Comparison of ENCODE assay signal across 1 cellular context in genomic region chr1:235067396-235068154, GRCh38.
TF ChIP-seq lines count a peak whose summit lies in the region.

No MANE protein-coding gene starts in this region.

TF ChIP-seq in HepG2, 621 proteins besides CTCF, POLR2A, EP300 and RAD21 (continued from another document and continues in another):
- TF ChIP-seq KIAA2018 (CRISPR knock-in tag; IDR thresholded peaks at IDR 0.05; ENCODE audit: borderline replicate concordance), result no peak
- TF ChIP-seq PTBP1 (IDR thresholded peaks at IDR 0.05; ENCODE audit: low read depth, low read length, poor library complexity, severe bottlenecking), result no peak
- 0 out of 2 replicates have a peak, but pooled peaks have one; percentile 10 for TF ChIP-seq HBP1 (CRISPR knock-in tag; IDR thresholded peaks at IDR 0.05; ENCODE audit: low read depth)
- TF ChIP-seq PRDM15 (CRISPR knock-in tag; IDR thresholded peaks at IDR 0.05), result no peak
- no peak for TF ChIP-seq HNRNPLL (IDR thresholded peaks at IDR 0.05; ENCODE audit: low read depth, low read length, poor library complexity, severe bottlenecking)
- no peak for TF ChIP-seq SRSF1 (optimal IDR thresholded peaks at IDR 0.05; ENCODE audit: low read depth, low read length)
- no peak for TF ChIP-seq KLF12 (CRISPR knock-in tag; IDR thresholded peaks at IDR 0.05; ENCODE audit: borderline replicate concordance)
- TF ChIP-seq ZBTB46 (CRISPR knock-in tag; IDR thresholded peaks at IDR 0.05; ENCODE audit: borderline replicate concordance), result no peak
- TF ChIP-seq FOSL1 (CRISPR knock-in tag; IDR thresholded peaks at IDR 0.05; ENCODE audit: borderline replicate concordance), result no peak
- TF ChIP-seq ZNF577 (CRISPR knock-in tag; IDR thresholded peaks at IDR 0.05; ENCODE audit: borderline replicate concordance, low read depth), result no peak
- TF ChIP-seq CCAR2 (optimal IDR thresholded peaks at IDR 0.05; ENCODE audit: low read depth, low read length), result no peak
- no peak for TF ChIP-seq CEBPB (IDR thresholded peaks at IDR 0.05; ENCODE audit: borderline replicate concordance, low read depth, low read length)
- TF ChIP-seq HOXA3 (CRISPR knock-in tag; IDR thresholded peaks at IDR 0.05), result 0 out of 2 replicates have a peak, but pooled peaks have one; percentile 17
- TF ChIP-seq ZNF773 (CRISPR knock-in tag; IDR thresholded peaks at IDR 0.05; ENCODE audit: borderline replicate concordance), result no peak
- no peak for TF ChIP-seq ZNF563 (CRISPR knock-in tag; IDR thresholded peaks at IDR 0.05)
- no peak for TF ChIP-seq ZNF746 (CRISPR knock-in tag; IDR thresholded peaks at IDR 0.05)
- no peak for TF ChIP-seq TBX2 (CRISPR knock-in tag; IDR thresholded peaks at IDR 0.05; ENCODE audit: borderline replicate concordance)
- no peak for TF ChIP-seq PATZ1 (CRISPR knock-in tag; IDR thresholded peaks at IDR 0.05)
- 0 out of 2 replicates have a peak, but pooled peaks have one; percentile 19 for TF ChIP-seq ZBTB33 (CRISPR knock-in tag; IDR thresholded peaks at IDR 0.05)
- TF ChIP-seq ZNF10 (CRISPR knock-in tag; IDR thresholded peaks at IDR 0.05; ENCODE audit: borderline replicate concordance, low read depth), result no peak
- TF ChIP-seq ATF7 (IDR thresholded peaks at IDR 0.05), result no peak
- TF ChIP-seq ATF7 (CRISPR knock-in tag; IDR thresholded peaks at IDR 0.05), result 0 out of 2 replicates have a peak, but pooled peaks have one; percentile 65
- TF ChIP-seq ZNF605 (CRISPR knock-in tag; IDR thresholded peaks at IDR 0.05), result no peak
- 0 out of 2 replicates have a peak, but pooled peaks have one; percentile 46 for TF ChIP-seq LCORL (IDR thresholded peaks at IDR 0.05)
- no peak for TF ChIP-seq LCORL (CRISPR knock-in tag; IDR thresholded peaks at IDR 0.05)
- no peak for TF ChIP-seq ZFY (CRISPR knock-in tag; IDR thresholded peaks at IDR 0.05)
- 0 out of 2 replicates have a peak, but pooled peaks have one; percentile 14 for TF ChIP-seq ZMYM2 (CRISPR knock-in tag; IDR thresholded peaks at IDR 0.05)
- TF ChIP-seq ZSCAN21 (CRISPR knock-in tag; IDR thresholded peaks at IDR 0.05; ENCODE audit: borderline replicate concordance), result no peak
- no peak for TF ChIP-seq EED (CRISPR knock-in tag; IDR thresholded peaks at IDR 0.05)
- TF ChIP-seq ZNF510 (CRISPR knock-in tag; IDR thresholded peaks at IDR 0.05; ENCODE audit: low read depth), result peak; percentile 48; the same call in 1 of the 2 replicates
- TF ChIP-seq ZFP41 (CRISPR knock-in tag; IDR thresholded peaks at IDR 0.05; ENCODE audit: borderline replicate concordance), result no peak
- no peak for TF ChIP-seq MBNL3 (CRISPR knock-in tag; conservative IDR thresholded peaks at IDR 0.05)
- no peak for TF ChIP-seq IRX3 (CRISPR knock-in tag; IDR thresholded peaks at IDR 0.05; ENCODE audit: borderline replicate concordance, low read depth)
- no peak for TF ChIP-seq MXD1 (CRISPR knock-in tag; IDR thresholded peaks at IDR 0.05)
- peak; percentile 9 for TF ChIP-seq ZNF18 (CRISPR knock-in tag; IDR thresholded peaks at IDR 0.05; ENCODE audit: insufficient replicate concordance)
- TF ChIP-seq ZNF207 (IDR thresholded peaks at IDR 0.05; ENCODE audit: borderline replicate concordance), result no peak
- TF ChIP-seq ZSCAN29 (CRISPR knock-in tag; conservative IDR thresholded peaks at IDR 0.05), result 0 out of 2 replicates have a peak, but pooled peaks have one; percentile 15
- TF ChIP-seq FOSL2 (CRISPR knock-in tag; IDR thresholded peaks at IDR 0.05), result peak; percentile 87
- no peak for TF ChIP-seq ZNF546 (CRISPR knock-in tag; conservative IDR thresholded peaks at IDR 0.05)
- TF ChIP-seq ZBTB3 (CRISPR knock-in tag; IDR thresholded peaks at IDR 0.05; ENCODE audit: borderline replicate concordance, low read depth), result 0 out of 2 replicates have a peak, but pooled peaks have one; percentile 43
- no peak for TF ChIP-seq RELA (CRISPR knock-in tag; IDR thresholded peaks at IDR 0.05)
